ENCODE assay signal across 16 cellular contexts in genomic region chr17:36485027-36485426, GRCh38. TPM values are rescaled to one million over a fixed set of nuclear protein-coding genes. Genes with fewer than 3 reads are reported as not detected.
DNase-seq lines count a peak whose midpoint lies in the region; ATAC-seq and TF ChIP-seq lines count a peak whose summit lies in the region.
"Had no signal": no experiment of that assay in that cellular context is flagged by ENCODE, and none has a peak within 500 bp of the region (broad histone marks: within the 10 kb centered on the region; RNA-seq: fewer than 3 reads in every experiment).

No MANE protein-coding gene starts in this region.

- no peaks in the 10 kb centered on the region for H3F3A ChIP-seq in DOHH2 (ENCODE audit: control insufficient read depth, insufficient read depth)

- H3K9me3 Mint-ChIP-seq in CD4-positive, CD25-positive, alpha-beta regulatory T cell, result peaks cover 0 to 3% (median 0%) of the 10 kb centered on the region in 7 donors
- H3K9me3 Mint-ChIP-seq in activated T-helper 17 cell treated with anti-CD3 and anti-CD28 coated beads, Interleukin-2, amount 50 U/mL, for 72 hours, result no peaks in the 10 kb centered on the region
- H3K9me3 Mint-ChIP-seq in naive B cell, result peaks cover 0 to 2% (median 0%) of the 10 kb centered on the region in 7 donors

- no peak for ATAC-seq in CD4-positive, CD25-positive, alpha-beta regulatory T cell (ENCODE audit: low read depth in 2 of 2)
- no peak for ATAC-seq in activated T-helper 17 cell treated with anti-CD3 and anti-CD28 coated beads, Interleukin-2, amount 50 U/mL, for 72 hours (replicated peaks)
- ATAC-seq in naive B cell (ENCODE audit: low read depth in 2 of 2) (no peak), GM21737 (IDR thresholded peaks at IDR 0.05; ENCODE audit: unreplicated experiment) (no peak)
- ATAC-seq: mucosa of descending colon had no signal

- H3K9me2 ChIP-seq in DOHH2 (replicated peaks; ENCODE audit: control insufficient read depth, low read length), result no peaks in the 10 kb centered on the region

- H3K36me3 ChIP-seq in CD4-positive, CD25-positive, alpha-beta regulatory T cell (ENCODE audit: control insufficient read depth, insufficient read depth, low read length), result peaks cover 6% of the 10 kb centered on the region
- peaks cover 17% of the 10 kb centered on the region for H3K36me3 ChIP-seq in DOHH2 (ENCODE audit: control insufficient read depth, low read length)
- H3K36me3 ChIP-seq: brain microvascular endothelial cell had no signal

- peaks cover 9% of the 10 kb centered on the region for H3K36me3 Mint-ChIP-seq in CD4-positive, CD25-positive, alpha-beta regulatory T cell
- peaks cover 29% of the 10 kb centered on the region for H3K36me3 Mint-ChIP-seq in activated T-helper 17 cell treated with anti-CD3 and anti-CD28 coated beads, Interleukin-2, amount 50 U/mL, for 72 hours (ENCODE audit: low read depth)
- peaks cover 4 to 7% of the 10 kb centered on the region in 2 donors for H3K36me3 Mint-ChIP-seq in naive B cell

- no peak for DNase-seq in CD4-positive, CD25-positive, alpha-beta regulatory T cell
- DNase-seq in naive B cell (no peak), NCI-H2196 treated with DMSO at 0.1 percent for 48 hours (lab: John Stamatoyannopoulos, UW; ENCODE audit: unreplicated experiment) (no peak), T-helper 9 cell (no peak)
- DNase-seq: brain microvascular endothelial cell; foreskin melanocyte; GDM1; GOT3; islet precursor cell; mucosa of descending colon; NCI-H1092; NK-92 treated with Interleukin-12 subunit alpha and Interleukin-12 subunit beta, amount 100 ng/mL, for 24 hours; SJCRH30 had no signal

- H3K4me1 ChIP-seq in CD4-positive, CD25-positive, alpha-beta regulatory T cell (ENCODE audit: control insufficient read depth, insufficient read depth, low read length, poor library complexity, severe bottlenecking), result peaks cover 50% of the 10 kb centered on the region
- H3K4me1 ChIP-seq in DOHH2 (ENCODE audit: control insufficient read depth, low read length), result peaks cover 20% of the 10 kb centered on the region
- H3K4me1 ChIP-seq: SJCRH30 had no signal

- H3K4me3 Mint-ChIP-seq in CD4-positive, CD25-positive, alpha-beta regulatory T cell, result peak overlapping the region in 3 of 4 donors; percentile 99 to 100 (median 99)
- H3K4me3 Mint-ChIP-seq in activated T-helper 17 cell treated with anti-CD3 and anti-CD28 coated beads, Interleukin-2, amount 50 U/mL, for 72 hours, result peak overlapping the region; percentile 95
- H3K4me3 Mint-ChIP-seq in naive B cell, result peak overlapping the region; percentile 68 to 100 (median 98)

- peak overlapping the region in 1 of 3 donors; percentile 43 for H3K27ac Mint-ChIP-seq in CD4-positive, CD25-positive, alpha-beta regulatory T cell
- no peak overlapping the region for H3K27ac Mint-ChIP-seq in activated T-helper 17 cell treated with anti-CD3 and anti-CD28 coated beads, Interleukin-2, amount 50 U/mL, for 72 hours
- H3K27ac Mint-ChIP-seq in naive B cell, result peak overlapping the region in 3 of 6 donors; percentile 62 to 97 (median 72)

- no peaks in the 10 kb centered on the region for H3K9me3 ChIP-seq in CD4-positive, CD25-positive, alpha-beta regulatory T cell (ENCODE audit: control insufficient read depth in 2 of 2, low read length in 2 of 2)
- no peaks in the 10 kb centered on the region for H3K9me3 ChIP-seq in DOHH2 (ENCODE audit: control insufficient read depth, insufficient read depth, low read length)
- H3K9me3 ChIP-seq: mucosa of descending colon, SJCRH30 had no signal

- H3K4me2 ChIP-seq in DOHH2 (ENCODE audit: low read length), result peak overlapping the region; percentile 95

- no peak overlapping the region for H3K4me3 ChIP-seq in CD4-positive, CD25-positive, alpha-beta regulatory T cell (ENCODE audit: low read depth, low read length)
- peak overlapping the region; percentile 94 for H3K4me3 ChIP-seq in DOHH2 (ENCODE audit: low read length)
- H3K4me3 ChIP-seq: mucosa of descending colon had no signal

- H3K4me1 Mint-ChIP-seq in CD4-positive, CD25-positive, alpha-beta regulatory T cell, result peaks cover 21 to 62% (median 28%) of the 10 kb centered on the region in 4 donors
- peaks cover 24% of the 10 kb centered on the region for H3K4me1 Mint-ChIP-seq in activated T-helper 17 cell treated with anti-CD3 and anti-CD28 coated beads, Interleukin-2, amount 50 U/mL, for 72 hours
- peaks cover 30 to 57% (median 53%) of the 10 kb centered on the region in 3 donors for H3K4me1 Mint-ChIP-seq in naive B cell

- peaks cover 33% of the 10 kb centered on the region for H3K79me2 ChIP-seq in DOHH2 (ENCODE audit: control insufficient read depth, low read length)

- H4K20me1 ChIP-seq in DOHH2 (ENCODE audit: control insufficient read depth, insufficient read depth, low read depth, low read length), result no peaks in the 10 kb centered on the region

- peaks cover 7% of the 10 kb centered on the region for H3K27me3 ChIP-seq in CD4-positive, CD25-positive, alpha-beta regulatory T cell (ENCODE audit: control insufficient read depth, insufficient read depth, low read length)
- H3K27me3 ChIP-seq in DOHH2 (ENCODE audit: control insufficient read depth, low read length), result no peaks in the 10 kb centered on the region
- H3K27me3 ChIP-seq: SJCRH30 had no signal

- TF ChIP-seq CTCF in DOHH2 (IDR thresholded peaks at IDR 0.05; ENCODE audit: low read depth, low read length, poor library complexity, severe bottlenecking), result no peak

- H3K27me3 Mint-ChIP-seq in CD4-positive, CD25-positive, alpha-beta regulatory T cell, result peaks cover 23% of the 10 kb centered on the region
- peaks cover 15% of the 10 kb centered on the region for H3K27me3 Mint-ChIP-seq in activated T-helper 17 cell treated with anti-CD3 and anti-CD28 coated beads, Interleukin-2, amount 50 U/mL, for 72 hours
- peaks cover 9 to 28% (median 20%) of the 10 kb centered on the region in 3 donors for H3K27me3 Mint-ChIP-seq in naive B cell

- H3K27ac ChIP-seq in CD4-positive, CD25-positive, alpha-beta regulatory T cell (ENCODE audit: insufficient read depth, low read length, poor library complexity, severe bottlenecking), result no peak overlapping the region
- H3K27ac ChIP-seq in DOHH2 (ENCODE audit: low read depth, low read length), result no peak overlapping the region
- H3K27ac ChIP-seq: brain microvascular endothelial cell, SJCRH30 had no signal

RNA-seq across cellular contexts. Expression of gene ZNHIT3, which starts 1.5 kb away (rescaled TPM):
- total RNA-seq in CD4-positive, CD25-positive, alpha-beta regulatory T cell, result 51.5 TPM
- polyA plus RNA-seq in CD4-positive, CD25-positive, alpha-beta regulatory T cell, result 100 to 1,000 TPM; 110 to 137 (median 114) TPM
- 10 to 100 TPM; 47.9 to 57.6 TPM for total RNA-seq in activated T-helper 17 cell treated with anti-CD3 and anti-CD28 coated beads, Interleukin-2, amount 50 U/mL, for 72 hours
- polyA plus RNA-seq in naive B cell (ENCODE audit: low read depth in 6 of 6), result 10 to 100 TPM; 72.3 to 99.5 (median 88.4) TPM

RNA-seq across cellular contexts. Expression of gene MYO19, which starts 49.6 kb away (rescaled TPM):
- 86.1 TPM for total RNA-seq in CD4-positive, CD25-positive, alpha-beta regulatory T cell
- 1 to 10 TPM; 4.8 to 8.1 (median 5.9) TPM for polyA plus RNA-seq in CD4-positive, CD25-positive, alpha-beta regulatory T cell
- total RNA-seq in activated T-helper 17 cell treated with anti-CD3 and anti-CD28 coated beads, Interleukin-2, amount 50 U/mL, for 72 hours, result 100 to 1,000 TPM in 1 of 2 donors, 10 to 100 TPM in 1; 98.8 to 171 TPM
- 1 to 10 TPM; 1.3 to 8.6 (median 4.9) TPM for polyA plus RNA-seq in naive B cell (ENCODE audit: low read depth in 6 of 6)

RNA-seq across cellular contexts. Expression of gene PIGW, which starts 49.8 kb away (rescaled TPM):
- total RNA-seq in CD4-positive, CD25-positive, alpha-beta regulatory T cell, result 6.2 TPM
- 10 to 100 TPM in 1 of 4 donors, 1 to 10 TPM in 3; 4.6 to 10.6 (median 7.3) TPM for polyA plus RNA-seq in CD4-positive, CD25-positive, alpha-beta regulatory T cell
- total RNA-seq in activated T-helper 17 cell treated with anti-CD3 and anti-CD28 coated beads, Interleukin-2, amount 50 U/mL, for 72 hours, result 10 to 100 TPM in 1 of 2 donors, 1 to 10 TPM in 1; 9.0 to 22.2 TPM
- polyA plus RNA-seq in naive B cell (ENCODE audit: low read depth in 6 of 6), result 10 to 100 TPM in 4 of 6 donors, 1 to 10 TPM in 2; 9.3 to 35.0 (median 12.4) TPM

RNA-seq across cellular contexts. Expression of gene GGNBP2, which starts 59.7 kb away (rescaled TPM):
- 144 TPM for total RNA-seq in CD4-positive, CD25-positive, alpha-beta regulatory T cell
- 10 to 100 TPM; 45.9 to 60.0 (median 53.0) TPM for polyA plus RNA-seq in CD4-positive, CD25-positive, alpha-beta regulatory T cell
- 10 to 100 TPM; 84.2 to 95.7 TPM for total RNA-seq in activated T-helper 17 cell treated with anti-CD3 and anti-CD28 coated beads, Interleukin-2, amount 50 U/mL, for 72 hours
- polyA plus RNA-seq in naive B cell (ENCODE audit: low read depth in 6 of 6), result 10 to 100 TPM; 45.5 to 86.3 (median 61.3) TPM
